25 cellular contexts compared by ENCODE assay signal in genomic region chr1:226601456-226601855, GRCh38. TPM values are rescaled to one million over a fixed set of nuclear protein-coding genes. Genes with fewer than 3 reads are reported as not detected.
DNase-seq lines count a peak whose midpoint lies in the region; ATAC-seq and TF ChIP-seq lines count a peak whose summit lies in the region.
"Had no signal": no experiment of that assay in that cellular context is flagged by ENCODE, and none has a peak within 500 bp of the region (broad histone marks: within the 10 kb centered on the region; RNA-seq: fewer than 3 reads in every experiment).

No MANE protein-coding gene starts in this region.

- H3K27me3 Mint-ChIP-seq in activated T-cell treated with anti-CD3 and anti-CD28 coated beads, Interleukin-2, amount 50 U/mL, for 4 hours (ENCODE audit: low read depth) = peaks cover 5% of the 10 kb centered on the region

- no peak overlapping the region for H2AFZ ChIP-seq in osteoblast (ENCODE audit: low read length)

- no peaks in the 10 kb centered on the region for H3K79me2 ChIP-seq in osteoblast (ENCODE audit: insufficient read depth, low read length)

- POLR2A ChIA-PET in RWPE1 (lab: Yijun Ruan, JAX; ENCODE audit: low non-redundant PET) = no interaction called here

- intact Hi-C loops in breast epithelium (cut with DNase I; ENCODE audit: low total_unique reads) = loop anchor here (10.0 kb wide), 1 partner anchor 57 kb away; the partner anchor contains the start of gene STUM

- H3K4me3 Mint-ChIP-seq in activated T-cell treated with anti-CD3 and anti-CD28 coated beads, Interleukin-2, amount 50 U/mL, for 4 hours = no peak overlapping the region
- H3K4me3 Mint-ChIP-seq: CD4-positive, alpha-beta memory T cell had no signal

- no peaks in the 10 kb centered on the region for H4K20me1 ChIP-seq in osteoblast (ENCODE audit: insufficient read depth, low read length)
- H4K20me1 ChIP-seq: BLaER1 treated with 17β-estradiol and CSF1 and Interleukin-3, amounts not matched to agents 10 nM and 100 nM had no signal

- H3K4me1 Mint-ChIP-seq in activated T-cell treated with anti-CD3 and anti-CD28 coated beads, Interleukin-2, amount 50 U/mL, for 4 hours (ENCODE audit: low read depth) = no peaks in the 10 kb centered on the region
- H3K4me1 Mint-ChIP-seq: CD4-positive, alpha-beta memory T cell had no signal

- 85% methylated on average over 9 of the region's 9 CpGs for WGBS in suprapubic skin

- TF ChIP-seq CTCF in RWPE1 (conservative IDR thresholded peaks at IDR 0.05; ENCODE audit: low read depth) = no peak
- TF ChIP-seq CTCF in breast epithelium (IDR thresholded peaks at IDR 0.05) = no peak
- no peak for TF ChIP-seq CTCF in osteoblast (IDR thresholded peaks at IDR 0.05; ENCODE audit: extremely low read depth, low read depth, low read length)
- TF ChIP-seq CTCF in suprapubic skin (IDR thresholded peaks at IDR 0.05) = no peak

- H3K9me3 ChIP-seq in breast epithelium (no peaks in the 10 kb centered on the region), osteoblast (ENCODE audit: low read depth, low read length) (no peaks in the 10 kb centered on the region), suprapubic skin (no peaks in the 10 kb centered on the region)
- H3K9me3 ChIP-seq: BLaER1 treated with 17β-estradiol and CSF1 and Interleukin-3, amounts not matched to agents 10 nM and 100 nM; Caco-2; SJSA1 had no signal

- DNase-seq in RWPE1 (ENCODE audit: low spot score) = no peak
- no peak for DNase-seq in breast epithelium (ENCODE audit: low spot score in 2 of 2)
- DNase-seq in osteoblast (ENCODE audit: insufficient read length, low spot score, missing footprints) = peak; percentile 36
- DNase-seq in suprapubic skin (ENCODE audit: low spot score in 2 of 2) = no peak
- no peak for DNase-seq in activated T-cell treated with anti-CD3 and anti-CD28 coated beads, Interleukin-2, amount 50 U/mL, for 4 hours
- DNase-seq in NCI-H2107 (lab: John Stamatoyannopoulos, UW) = no peak
- DNase-seq in AML-193 (lab: John Stamatoyannopoulos, UW) = no peak
- DNase-seq: ACHN; Caco-2; CD4-positive, alpha-beta memory T cell; DMS 273 treated with DMSO at 0.1 percent for 48 hours; DMS79 treated with DMSO at 0.1 percent for 48 hours; GM23248; HCEC 1CT; NCI-H1092 treated with DMSO at 0.1 percent for 48 hours; NCI-H1436 treated with DMSO at 0.1 percent for 48 hours; NCI-H1930; NCI-H2227 treated with DMSO at 0.1 percent for 48 hours; NCI-H510A treated with DMSO at 0.1 percent for 48 hours; NCI-H748 treated with DMSO at 0.1 percent for 48 hours; NK-92 treated with Interleukin-12 subunit alpha and Interleukin-12 subunit beta, amount 100 ng/mL, for 24 hours had no signal

- no peaks in the 10 kb centered on the region for H3K9me3 Mint-ChIP-seq in activated T-cell treated with anti-CD3 and anti-CD28 coated beads, Interleukin-2, amount 50 U/mL, for 4 hours

- no peak for ATAC-seq in activated T-cell treated with anti-CD3 and anti-CD28 coated beads, Interleukin-2, amount 50 U/mL, for 4 hours
- ATAC-seq: K562, Panc1 had no signal

- H3K27me3 ChIP-seq in breast epithelium = no peaks in the 10 kb centered on the region
- H3K27me3 ChIP-seq in osteoblast (ENCODE audit: insufficient read depth, low read length) = no peaks in the 10 kb centered on the region
- H3K27me3 ChIP-seq in suprapubic skin = no peaks in the 10 kb centered on the region
- H3K27me3 ChIP-seq: BLaER1 treated with 17β-estradiol and CSF1 and Interleukin-3, amounts not matched to agents 10 nM and 100 nM; SJSA1 had no signal

- TF ChIP-seq POLR2A in breast epithelium (IDR thresholded peaks at IDR 0.05) (no peak), suprapubic skin (IDR thresholded peaks at IDR 0.05) (no peak)

- H3K27ac ChIP-seq in RWPE1 (peak overlapping the region; percentile 98), breast epithelium (peak overlapping the region; percentile 90 to 99), osteoblast (ENCODE audit: low read depth, low read length) (no peak overlapping the region), suprapubic skin (peak overlapping the region; percentile 87)
- H3K27ac ChIP-seq: SJSA1 had no signal

- H3K4me3 ChIP-seq in breast epithelium (no peak overlapping the region), osteoblast (ENCODE audit: insufficient read depth, low read length) (no peak overlapping the region), suprapubic skin (no peak overlapping the region)
- H3K4me3 ChIP-seq: BLaER1 treated with 17β-estradiol and CSF1 and Interleukin-3, amounts not matched to agents 10 nM and 100 nM; K562; SJSA1 had no signal

- H3K36me3 ChIP-seq in breast epithelium (no peaks in the 10 kb centered on the region), osteoblast (ENCODE audit: insufficient read depth, low read length) (no peaks in the 10 kb centered on the region), suprapubic skin (no peaks in the 10 kb centered on the region)
- H3K36me3 ChIP-seq: BLaER1 treated with 17β-estradiol and CSF1 and Interleukin-3, amounts not matched to agents 10 nM and 100 nM; SJSA1 had no signal

- no peak overlapping the region for H3K4me2 ChIP-seq in osteoblast (ENCODE audit: insufficient read depth, low read length)

- no peak for TF ChIP-seq EP300 in suprapubic skin (IDR thresholded peaks at IDR 0.05)

- H3K36me3 Mint-ChIP-seq in activated T-cell treated with anti-CD3 and anti-CD28 coated beads, Interleukin-2, amount 50 U/mL, for 4 hours (ENCODE audit: insufficient read depth) = no peaks in the 10 kb centered on the region
- H3K36me3 Mint-ChIP-seq: CD4-positive, alpha-beta memory T cell had no signal

- CTCF ChIA-PET in RWPE1 (lab: Yijun Ruan, JAX) = interaction anchor here (0.6 to 1.3 kb wide), 3 partner anchors 8 to 854 kb away, joined by 3 read pairs; no protein-coding TSS in a partner anchor

- H3K4me1 ChIP-seq in breast epithelium (peaks cover 12 to 23% of the 10 kb centered on the region in 2 donors), osteoblast (ENCODE audit: insufficient read depth, low read length) (peaks cover 14% of the 10 kb centered on the region), suprapubic skin (peaks cover 40% of the 10 kb centered on the region)

RNA-seq across cellular contexts. Expression of gene STUM, which starts 52.9 kb away (rescaled TPM):
- 1 to 10 TPM; 1.1 to 7.2 (median 2.2) TPM for total RNA-seq in breast epithelium
- total RNA-seq in osteoblast = under 0.01 TPM in 1 of 2 replicates, not detected in the other
- 1 to 10 TPM; 1.6 to 5.9 (median 2.0) TPM for total RNA-seq in suprapubic skin
- not detected for total RNA-seq in activated T-cell treated with anti-CD3 and anti-CD28 coated beads, Interleukin-2, amount 50 U/mL, for 4 hours
- total RNA-seq: CD4-positive, alpha-beta memory T cell; K562 had no signal
